In genomic region chr12:52169886-52170285, GRCh38 we compare ENCODE assay signal across 19 cellular contexts. TPM values are rescaled to one million over a fixed set of nuclear protein-coding genes. Genes with fewer than 3 reads are reported as not detected.
DNase-seq lines count a peak whose midpoint lies in the region; ATAC-seq and TF ChIP-seq lines count a peak whose summit lies in the region.
"Had no signal": no experiment of that assay in that cellular context is flagged by ENCODE, and none has a peak within 500 bp of the region (broad histone marks: within the 10 kb centered on the region; RNA-seq: fewer than 3 reads in every experiment).

No MANE protein-coding gene starts in this region.

- dilution Hi-C loops in mammary epithelial cell (cut with HindIII; ENCODE audit: low sequenced_read_pairs), result no loop called here

- DNase-seq in MCF 10A (ENCODE audit: unreplicated experiment) (no peak), mammary epithelial cell (no peak), chondrocyte (ENCODE audit: low spot score) (no peak), nephron progenitor cell (no peak), natural killer cell (no peak), NCI-H2171 treated with DMSO at 0.1 percent for 48 hours (lab: John Stamatoyannopoulos, UW) (no peak), GM10248 (ENCODE audit: extremely low spot score) (no peak)
- DNase-seq: 8988T; BE2C; CD4-positive, CD25-positive, alpha-beta regulatory T cell; COR-L47; NCI-H1048; NCI-H1436; NCI-H1930; NCI-H526 had no signal

- H3K36me3 Mint-ChIP-seq in MCF 10A (ENCODE audit: insufficient read depth, unreplicated experiment) (peaks cover 4% of the 10 kb centered on the region), chondrocyte (ENCODE audit: low read depth) (no peaks in the 10 kb centered on the region), nephron progenitor cell (ENCODE audit: low read depth) (no peaks in the 10 kb centered on the region), natural killer cell (no peaks in the 10 kb centered on the region)
- H3K36me3 Mint-ChIP-seq: CD4-positive, CD25-positive, alpha-beta regulatory T cell had no signal

- intact Hi-C loops in MCF 10A (cut with micrococcal nuclease) (no loop called here), mammary epithelial cell (cut with micrococcal nuclease) (no loop called here), natural killer cell (cut with micrococcal nuclease) (no loop called here)

- BruUV-seq in MCF 10A (replicated peaks; lab: Mats Ljungman, UMichigan), result no TSS peak
- BruUV-seq in mammary epithelial cell (replicated peaks; lab: Mats Ljungman, UMichigan), result no TSS peak

- in situ Hi-C loops in mammary epithelial cell (cut with MboI; ENCODE audit: low sequenced_read_pairs in 2 of 2), result loop anchor here in 1 of 2 donors (5.0 kb wide), 1 partner anchor 37 kb away; no protein-coding TSS in a partner anchor

- no peak overlapping the region for H3K4me2 ChIP-seq in mammary epithelial cell (ENCODE audit: insufficient read depth, low read depth, low read length)
- H3K4me2 ChIP-seq: GM23338 had no signal

- no peaks in the 10 kb centered on the region for H3K36me3 ChIP-seq in mammary epithelial cell (ENCODE audit: insufficient read depth, low read length)
- H3K36me3 ChIP-seq: BE2C had no signal

- H3K9me3 ChIP-seq in mammary epithelial cell (replicated peaks; ENCODE audit: insufficient read depth, low read length), result no peaks in the 10 kb centered on the region
- H3K9me3 ChIP-seq: BE2C had no signal

- POLR2A ChIA-PET in MCF 10A (lab: Yijun Ruan, JAX), result interaction anchor here (0.6 to 1.3 kb wide), 3 partner anchors 14 to 341 kb away, joined by 3 read pairs; no protein-coding TSS in a partner anchor
- POLR2A ChIA-PET in GM10248 (lab: Yijun Ruan, JAX), result no interaction called here

- no peak overlapping the region for H3K4me3 Mint-ChIP-seq in MCF 10A (ENCODE audit: unreplicated experiment)
- H3K4me3 Mint-ChIP-seq in chondrocyte (ENCODE audit: unreplicated experiment), result no peak overlapping the region
- H3K4me3 Mint-ChIP-seq in nephron progenitor cell, result no peak overlapping the region
- H3K4me3 Mint-ChIP-seq in natural killer cell, result no peak overlapping the region
- H3K4me3 Mint-ChIP-seq: CD4-positive, CD25-positive, alpha-beta regulatory T cell; GM23338 had no signal

- H2AFZ ChIP-seq in mammary epithelial cell (ENCODE audit: low read depth, low read length), result no peak overlapping the region
- H2AFZ ChIP-seq: GM23338 had no signal

- H3K27ac Mint-ChIP-seq in MCF 10A (ENCODE audit: low read depth, unreplicated experiment) (peak overlapping the region; percentile 76), chondrocyte (ENCODE audit: unreplicated experiment) (peak overlapping the region; percentile 81), nephron progenitor cell (peak overlapping the region; percentile 39), natural killer cell (no peak overlapping the region)
- H3K27ac Mint-ChIP-seq: GM23338 had no signal

- ATAC-seq in natural killer cell, result no peak
- no peak for ATAC-seq in HG02678 (IDR thresholded peaks at IDR 0.05; ENCODE audit: unreplicated experiment)
- ATAC-seq: GM23338, Right ventricle myocardium inferior had no signal

- H3K4me1 Mint-ChIP-seq in MCF 10A (ENCODE audit: insufficient read depth, unreplicated experiment) (peaks cover 43% of the 10 kb centered on the region), chondrocyte (ENCODE audit: low read depth) (peaks cover 40% of the 10 kb centered on the region), nephron progenitor cell (peaks cover 6% of the 10 kb centered on the region), natural killer cell (no peaks in the 10 kb centered on the region)
- H3K4me1 Mint-ChIP-seq: CD4-positive, CD25-positive, alpha-beta regulatory T cell had no signal

- H3K9me3 Mint-ChIP-seq in MCF 10A (ENCODE audit: unreplicated experiment) (no peaks in the 10 kb centered on the region), chondrocyte (ENCODE audit: low read depth) (no peaks in the 10 kb centered on the region), nephron progenitor cell (no peaks in the 10 kb centered on the region), natural killer cell (no peaks in the 10 kb centered on the region)
- H3K9me3 Mint-ChIP-seq: CD4-positive, CD25-positive, alpha-beta regulatory T cell; GM23338 had no signal

- no peaks in the 10 kb centered on the region for H3K27me3 ChIP-seq in mammary epithelial cell (ENCODE audit: insufficient read depth, low read length)
- H3K27me3 ChIP-seq: BE2C had no signal

- 50% methylated on average over 1 of the region's 1 CpG for WGBS in mammary epithelial cell (ENCODE audit: low coverage, missing lambda C conversion rate)

- no peaks in the 10 kb centered on the region for H3K27me3 Mint-ChIP-seq in MCF 10A (ENCODE audit: insufficient read depth, unreplicated experiment)
- H3K27me3 Mint-ChIP-seq in chondrocyte (ENCODE audit: low read depth), result no peaks in the 10 kb centered on the region
- peaks cover 31% of the 10 kb centered on the region for H3K27me3 Mint-ChIP-seq in nephron progenitor cell (ENCODE audit: low read depth, poor library complexity)
- peaks cover 0 to 12% of the 10 kb centered on the region in 2 donors for H3K27me3 Mint-ChIP-seq in natural killer cell (ENCODE audit: low read depth in 2 of 2)
- H3K27me3 Mint-ChIP-seq: CD4-positive, CD25-positive, alpha-beta regulatory T cell had no signal

- no peaks in the 10 kb centered on the region for H4K20me1 ChIP-seq in mammary epithelial cell (ENCODE audit: insufficient read depth, low read length)

- TF ChIP-seq CTCF in MCF 10A (IDR thresholded peaks at IDR 0.05; ENCODE audit: unreplicated experiment) (no peak), mammary epithelial cell (conservative IDR thresholded peaks at IDR 0.05 in 1 of 2, IDR thresholded peaks at IDR 0.05 in 1 of 2; ENCODE audit: extremely low read depth in 1 of 2, insufficient read depth in 1 of 2, low read depth in 1 of 2, low read length in 2 of 2) (no peak), chondrocyte (IDR thresholded peaks at IDR 0.05) (no peak), nephron progenitor cell (IDR thresholded peaks at IDR 0.05) (no peak), natural killer cell (IDR thresholded peaks at IDR 0.05) (no peak), GM10248 (IDR thresholded peaks at IDR 0.05; ENCODE audit: control extremely low read depth, extremely low read depth, low read depth, missing control alignments) (no peak)

- H3K4me3 ChIP-seq in mammary epithelial cell (replicated peaks in 1 of 3; ENCODE audit: insufficient read depth in 1 of 3, low read depth in 2 of 3, low read length in 3 of 3), result no peak overlapping the region
- H3K4me3 ChIP-seq: GM23338 had no signal

- H3K9ac ChIP-seq in mammary epithelial cell (ENCODE audit: insufficient read depth, low read length), result no peak overlapping the region

- H3K4me1 ChIP-seq in mammary epithelial cell (ENCODE audit: insufficient read depth, low read length), result peaks cover 15% of the 10 kb centered on the region

- no peaks in the 10 kb centered on the region for H3K79me2 ChIP-seq in mammary epithelial cell (ENCODE audit: insufficient read depth, low read length)

- no peak overlapping the region for H3K27ac ChIP-seq in mammary epithelial cell (ENCODE audit: insufficient read depth, low read depth, low read length)
- H3K27ac ChIP-seq: HL-60 had no signal

- CTCF ChIA-PET in MCF 10A (lab: Yijun Ruan, JAX) (interaction anchor here (0.5 to 1.4 kb wide), 5 partner anchors 44 to 810 kb away, joined by 3 to 4 read pairs (median 3); no protein-coding TSS in a partner anchor), mammary epithelial cell (lab: Charles Lee; ENCODE audit: low non-redundant PET) (no interaction called here), GM10248 (lab: Yijun Ruan, JAX) (interaction anchor here (1.2 to 1.8 kb wide), 6 partner anchors 13 to 810 kb away, joined by 3 to 6 read pairs (median 4); no protein-coding TSS in a partner anchor)

RNA-seq across cellular contexts. Expression of gene KRT80, which starts 21.9 kb away (rescaled TPM):
- total RNA-seq in MCF 10A (2022) (27.4 and 52.3 TPM in 2 replicates), mammary epithelial cell (1 to 10 TPM; 1.8 to 2.7 TPM), chondrocyte (10.7 to 17.0 TPM (median 12.1 TPM) in 3 replicates), natural killer cell (not detected)
- 1.2 TPM for polyA plus RNA-seq in mammary epithelial cell
- polyA minus RNA-seq in mammary epithelial cell, result not detected
- total RNA-seq: CD4-positive, CD25-positive, alpha-beta regulatory T cell; GM23338; Right ventricle myocardium inferior had no signal
- polyA plus RNA-seq: CD4-positive, CD25-positive, alpha-beta regulatory T cell; GM23338 had no signal

Comparison
In these comparisons a context has a peak if more than half of its experiments do, and no peak if none do; other contexts are left out.
1. H3K27ac Mint-ChIP-seq: peak in MCF 10A (single experiment), chondrocyte (single experiment) and nephron progenitor cell (single experiment); none in natural killer cell (0 of 2).